ENCODE assay signal across 1 cellular context in genomic region chr2:95034221-95034620, GRCh38.
TF ChIP-seq lines count a peak whose summit lies in the region.

No MANE protein-coding gene starts in this region.

TF ChIP-seq in GM23338, 12 proteins besides CTCF, POLR2A, EP300 and RAD21 (continued from another document):
- TF ChIP-seq REST (IDR thresholded peaks at IDR 0.05; ENCODE audit: unreplicated experiment) (no peak), POLR2AphosphoS5 (IDR thresholded peaks at IDR 0.05; ENCODE audit: low read depth) (no peak), NANOG (IDR thresholded peaks at IDR 0.05; ENCODE audit: borderline replicate concordance) (no peak), CREB1 (CRISPR knock-in tag; IDR thresholded peaks at IDR 0.05; ENCODE audit: low read depth) (no peak), JUNB (IDR thresholded peaks at IDR 0.05; ENCODE audit: unreplicated experiment) (no peak)
